ENCODE assay signal across 8 cellular contexts in the genomic region with DNA sequence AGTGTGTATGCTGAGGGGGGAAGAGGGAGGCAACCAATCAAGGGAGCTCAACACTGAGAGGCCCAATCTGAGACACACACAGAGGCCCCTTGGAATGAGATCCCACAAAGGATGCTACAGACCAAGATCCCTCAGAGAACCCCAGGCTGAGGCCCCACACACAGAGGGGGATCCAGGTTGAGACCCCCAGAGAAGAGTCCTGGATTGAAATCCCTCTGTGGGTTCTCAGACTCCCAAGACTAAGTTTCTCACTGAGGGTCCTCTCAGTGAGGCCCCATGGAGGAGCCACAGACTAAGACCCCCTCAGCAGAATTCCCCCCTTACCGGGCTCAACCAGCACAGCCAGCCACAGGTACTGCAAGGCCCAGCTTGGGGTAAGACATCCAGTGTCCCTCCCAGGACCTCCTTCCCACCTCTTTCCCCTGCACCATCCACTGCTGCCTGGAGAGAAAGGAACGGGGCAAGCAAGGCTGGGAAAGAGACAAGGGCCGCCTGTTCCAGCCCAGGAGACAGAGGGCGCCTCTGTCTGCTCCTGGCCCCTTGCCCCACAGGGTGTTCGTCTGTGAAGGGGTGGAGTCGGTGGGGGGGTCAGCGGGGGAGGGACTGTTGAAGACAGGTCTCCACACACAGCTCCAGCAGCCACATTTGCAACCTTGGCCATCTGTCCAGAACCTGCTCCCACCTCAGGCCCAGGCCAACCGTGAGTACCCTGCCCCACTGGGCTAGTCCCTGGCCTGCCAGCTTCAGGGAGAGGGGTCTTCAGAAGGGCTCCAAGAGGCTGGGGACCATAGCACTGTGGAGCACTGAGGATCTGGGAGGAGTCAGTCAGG. TPM values are rescaled to one million over a fixed set of nuclear protein-coding genes. Genes with fewer than 3 reads are reported as not detected.
DNase-seq lines count a peak whose midpoint lies in the region; ATAC-seq and TF ChIP-seq lines count a peak whose summit lies in the region.

S100A1 (plus strand) TSS at position 638 of the 830 bp plus-strand sequence. CDS start 2,088 bp downstream, outside the sequence.

- H3K9me3 ChIP-seq in mucosa of stomach (ENCODE audit: control insufficient read depth, low read length) (no peaks in the 10 kb centered on the region), aorta (ENCODE audit: control insufficient read depth, low read length) (no peaks in the 10 kb centered on the region)

- no peak for DNase-seq in stimulated activated naive CD8-positive, alpha-beta T cell treated with anti-CD3 and anti-CD28 coated beads, Interleukin-15, amount 100 ng/mL, for 72 hours
- DNase-seq in stimulated activated naive CD8-positive, alpha-beta T cell treated with anti-CD3 and anti-CD28 coated beads, Interleukin-15, Interleukin-2, amounts not matched to agents 100 U/mL and 50 U/mL, for 24 hours: no peak
- DNase-seq in epithelial cell of proximal tubule (ENCODE audit: low read depth): no peak
- DNase-seq in aorta: peak in 1 of 2 donors; percentile 73
- no peak for DNase-seq in NCI-H2081 (lab: John Stamatoyannopoulos, UW)

- WGBS in aorta, 2 donors: 71 to 75% methylated on average over 8 of the region's 8 CpGs

- peaks cover 33% of the 10 kb centered on the region for H3K4me1 Mint-ChIP-seq in stimulated activated naive CD8-positive, alpha-beta T cell treated with anti-CD3 and anti-CD28 coated beads, Interleukin-15, amount 100 ng/mL, for 72 hours

- H3K27ac ChIP-seq in aorta (ENCODE audit: low read depth in 1 of 2, low read length in 2 of 2): peak within 1 kb of the TSS; percentile 64 to 85

- no peak for TF ChIP-seq CTCF in epithelial cell of proximal tubule (conservative IDR thresholded peaks at IDR 0.05; ENCODE audit: low read depth, low read length)

- peak within 1 kb of the TSS; percentile 87 for H3K4me3 ChIP-seq in epithelial cell of proximal tubule (ENCODE audit: low read depth, low read length)
- H3K4me3 ChIP-seq in mucosa of stomach (ENCODE audit: low read length): peak within 1 kb of the TSS; percentile 38
- peak within 1 kb of the TSS in 1 of 2 donors; percentile 39 for H3K4me3 ChIP-seq in aorta (ENCODE audit: low read length in 2 of 2)

- ATAC-seq in stimulated activated naive CD8-positive, alpha-beta T cell treated with anti-CD3 and anti-CD28 coated beads, Interleukin-15, amount 100 ng/mL, for 72 hours: peak; percentile 29
- ATAC-seq in stimulated activated naive CD8-positive, alpha-beta T cell treated with anti-CD3 and anti-CD28 coated beads, Interleukin-15, Interleukin-2, amounts not matched to agents 100 U/mL and 50 U/mL, for 24 hours: no peak
- ATAC-seq in aorta (ENCODE audit: low FRiP score) (no peak), GM18517 (IDR thresholded peaks at IDR 0.05; ENCODE audit: unreplicated experiment) (no peak), HG02884 (IDR thresholded peaks at IDR 0.05; ENCODE audit: unreplicated experiment) (no peak)

- peak within 1 kb of the TSS; percentile 88 for H3K9ac ChIP-seq in mucosa of stomach (ENCODE audit: low read length)

- peaks cover 35% of the 10 kb centered on the region for H3K4me1 ChIP-seq in mucosa of stomach (ENCODE audit: control insufficient read depth, insufficient read depth, low read length)
- H3K4me1 ChIP-seq in aorta (ENCODE audit: control insufficient read depth in 1 of 2, insufficient read depth in 2 of 2, low read length in 2 of 2): no peaks in the 10 kb centered on the region

- no peaks in the 10 kb centered on the region for H3K9me3 Mint-ChIP-seq in stimulated activated naive CD8-positive, alpha-beta T cell treated with anti-CD3 and anti-CD28 coated beads, Interleukin-15, amount 100 ng/mL, for 72 hours

- intact Hi-C loops in aorta (cut with DNase I): loop anchor here in 1 of 2 donors (5.0 kb wide), 1 partner anchor 121 kb away; no protein-coding TSS in a partner anchor

- peak within 1 kb of the TSS; percentile 5 to 47 for H3K4me3 Mint-ChIP-seq in stimulated activated naive CD8-positive, alpha-beta T cell treated with anti-CD3 and anti-CD28 coated beads, Interleukin-15, amount 100 ng/mL, for 72 hours

- no peaks in the 10 kb centered on the region for H3K27me3 ChIP-seq in mucosa of stomach (ENCODE audit: control insufficient read depth, insufficient read depth, low read length)
- no peaks in the 10 kb centered on the region for H3K27me3 ChIP-seq in aorta (ENCODE audit: control insufficient read depth in 1 of 2, insufficient read depth in 2 of 2, low read length in 1 of 2)

- peaks cover 17% of the 10 kb centered on the region for H3K27me3 Mint-ChIP-seq in stimulated activated naive CD8-positive, alpha-beta T cell treated with anti-CD3 and anti-CD28 coated beads, Interleukin-15, amount 100 ng/mL, for 72 hours

- H3K36me3 ChIP-seq in mucosa of stomach (ENCODE audit: control insufficient read depth, insufficient read depth, low read length): no peaks in the 10 kb centered on the region
- no peaks in the 10 kb centered on the region for H3K36me3 ChIP-seq in aorta (ENCODE audit: control insufficient read depth in 1 of 2, insufficient read depth in 2 of 2, low read length in 1 of 2)

- H3K27ac Mint-ChIP-seq in stimulated activated naive CD8-positive, alpha-beta T cell treated with anti-CD3 and anti-CD28 coated beads, Interleukin-15, amount 100 ng/mL, for 72 hours: peak within 1 kb of the TSS; percentile 37 to 81

RNA-seq across cellular contexts. Expression of gene S100A1, which starts in this region (rescaled TPM):
- total RNA-seq in epithelial cell of proximal tubule: 1.3 and 16.5 TPM in 2 replicates
- under 1 TPM in 1 of 2 donors, not detected in 1; 0.69 TPM for total RNA-seq in aorta
- 1 to 10 TPM in 1 of 2 donors, under 1 TPM in 1; 0.23 to 7.1 TPM for polyA plus RNA-seq in aorta
